Comparison of ENCODE assay signal across 8 cellular contexts in the genomic region with DNA sequence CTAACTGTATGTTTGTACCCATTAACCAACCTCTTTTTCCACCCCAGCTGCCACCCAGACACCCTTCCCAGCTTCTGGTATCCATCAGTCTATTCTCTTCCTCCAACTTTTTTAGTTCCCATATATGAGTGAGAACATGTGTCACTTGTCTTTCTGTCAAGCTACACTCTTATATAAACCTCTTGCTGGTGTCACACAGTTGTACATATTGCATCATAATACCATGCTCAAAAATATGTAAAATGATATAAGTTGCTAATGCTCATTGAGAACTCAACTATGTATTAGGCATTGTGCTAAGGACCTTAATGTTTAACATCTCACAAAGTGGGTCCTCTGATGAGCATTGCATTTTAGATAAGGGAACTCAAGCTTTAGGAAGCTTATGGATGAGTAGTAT.
"Had no signal": no experiment of that assay in that cellular context is flagged by ENCODE, and none has a peak within 500 bp of the region (broad histone marks: within the 10 kb centered on the region; RNA-seq: fewer than 3 reads in every experiment).

No MANE protein-coding gene starts in this region.

- ATAC-seq: GM12878 had no signal

- FAIRE-seq: G401.6, GM12878, GM12891, GM12892, GM18507, GM19239 had no signal

- H3K4me3 ChIP-seq: GM12878 had no signal

- DNase-seq: GDM1, GF-D8 had no signal
